In the genomic region with DNA sequence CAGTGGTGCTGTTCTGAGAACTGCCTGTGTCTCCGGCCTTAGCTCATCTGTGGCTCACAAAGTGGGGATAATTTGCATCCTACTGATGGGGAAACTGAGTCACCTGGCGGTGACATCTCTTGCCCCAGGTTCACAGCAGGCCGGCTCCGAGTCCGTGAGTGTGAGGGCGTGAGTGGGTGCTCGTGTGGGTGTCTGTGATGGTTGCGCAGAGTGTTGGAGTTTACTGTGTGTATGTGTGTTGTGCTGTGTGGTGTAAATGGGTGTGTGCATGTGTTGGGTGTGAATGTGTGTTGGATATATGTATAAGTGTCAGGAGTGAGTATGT, we compare ENCODE assay signal across 1 cellular context.
TF ChIP-seq lines count a peak whose summit lies in the region.

No MANE protein-coding gene starts in this region.

TF ChIP-seq in H1, 55 proteins besides CTCF, POLR2A, EP300 and RAD21:
- TF ChIP-seq BRCA1 (IDR thresholded peaks at IDR 0.05; ENCODE audit: low read depth, low read length) (no peak), GABPA (IDR thresholded peaks at IDR 0.05; ENCODE audit: borderline replicate concordance, insufficient read depth, low read length) (no peak), SP1 (IDR thresholded peaks at IDR 0.05; ENCODE audit: low read depth, low read length) (no peak), POLR2AphosphoS5 (IDR thresholded peaks at IDR 0.05; ENCODE audit: low read depth, low read length) (no peak), SIRT6 (IDR thresholded peaks at IDR 0.05; ENCODE audit: low read length) (no peak), SP4 (IDR thresholded peaks at IDR 0.05; ENCODE audit: low read length) (no peak), ASH2L (IDR thresholded peaks at IDR 0.05; ENCODE audit: low read length) (no peak)
